Comparison of ENCODE assay signal across 8 cellular contexts in the genomic region with DNA sequence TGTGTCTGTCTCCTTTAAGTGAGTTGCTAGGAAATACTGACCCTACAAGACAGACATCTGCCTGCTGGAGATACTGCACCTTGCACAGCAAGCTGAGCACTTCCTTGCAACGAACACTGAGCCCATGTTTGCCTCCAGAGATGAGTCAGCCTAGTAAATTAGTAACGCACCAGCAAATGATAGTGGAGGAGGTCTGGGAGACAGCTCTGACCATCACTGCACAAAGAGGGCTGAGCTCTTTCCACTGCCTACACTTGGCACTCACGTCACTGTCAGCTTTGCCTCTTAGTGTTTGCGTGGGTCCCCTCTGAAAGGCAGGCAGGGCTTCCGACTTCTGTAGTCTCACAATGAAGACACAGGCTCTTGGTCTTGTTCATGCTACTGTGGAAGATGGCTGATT.
A peak's percentile ranks its signal among the peaks of the same experiment; 100 is the strongest.
DNase-seq lines count a peak whose midpoint lies in the region; ATAC-seq, FAIRE-seq and TF ChIP-seq lines count a peak whose summit lies in the region.

No MANE protein-coding gene starts in this region.

- H3K4me1 Mint-ChIP-seq in stimulated activated naive CD8-positive, alpha-beta T cell treated with anti-CD3 and anti-CD28 coated beads, Interleukin-15, amount 100 ng/mL, for 72 hours, result no peaks in the 10 kb centered on the region

- H3K27ac Mint-ChIP-seq in stimulated activated naive CD8-positive, alpha-beta T cell treated with anti-CD3 and anti-CD28 coated beads, Interleukin-15, amount 100 ng/mL, for 72 hours, result no peak overlapping the region

- H3K4me1 ChIP-seq in prostate gland (replicated peaks) (no peaks in the 10 kb centered on the region), sigmoid colon (peaks cover 0 to 5% (median 0%) of the 10 kb centered on the region in 4 donors)

- H3K27me3 ChIP-seq in bronchial epithelial cell (ENCODE audit: control insufficient read depth, insufficient read depth, low read length), result no peaks in the 10 kb centered on the region
- no peaks in the 10 kb centered on the region for H3K27me3 ChIP-seq in prostate gland (replicated peaks; ENCODE audit: insufficient read depth)
- no peaks in the 10 kb centered on the region for H3K27me3 ChIP-seq in sigmoid colon

- no peak overlapping the region for H3K4me3 Mint-ChIP-seq in stimulated activated naive CD8-positive, alpha-beta T cell treated with anti-CD3 and anti-CD28 coated beads, Interleukin-15, amount 100 ng/mL, for 72 hours

- no peak for TF ChIP-seq CTCF in bronchial epithelial cell (IDR thresholded peaks at IDR 0.05; ENCODE audit: insufficient read depth, low read length, severe bottlenecking)
- TF ChIP-seq CTCF in prostate gland (IDR thresholded peaks at IDR 0.05), result no peak
- TF ChIP-seq CTCF in sigmoid colon (IDR thresholded peaks at IDR 0.05), result no peak

- H3K27ac ChIP-seq in prostate gland (no peak overlapping the region), sigmoid colon (no peak overlapping the region)

- H3K27me3 Mint-ChIP-seq in stimulated activated naive CD8-positive, alpha-beta T cell treated with anti-CD3 and anti-CD28 coated beads, Interleukin-15, amount 100 ng/mL, for 72 hours, result peaks cover 14% of the 10 kb centered on the region

- H3K9me3 Mint-ChIP-seq in stimulated activated naive CD8-positive, alpha-beta T cell treated with anti-CD3 and anti-CD28 coated beads, Interleukin-15, amount 100 ng/mL, for 72 hours, result no peaks in the 10 kb centered on the region

- no peak for FAIRE-seq in bronchial epithelial cell (lab: Jason Lieb, UNC)

- TF ChIP-seq POLR2A in prostate gland (IDR thresholded peaks at IDR 0.05) (no peak), sigmoid colon (IDR thresholded peaks at IDR 0.05) (no peak)

- 50% methylated on average over 5 of the region's 5 CpGs for WGBS in prostate gland
- WGBS in sigmoid colon, 2 donors, result 28 to 52% methylated on average over 5 of the region's 5 CpGs

- H3K9me3 ChIP-seq in prostate gland, result no peaks in the 10 kb centered on the region
- no peaks in the 10 kb centered on the region for H3K9me3 ChIP-seq in sigmoid colon

- ATAC-seq in GM21717 (IDR thresholded peaks at IDR 0.05; ENCODE audit: unreplicated experiment), result peak; percentile 98
- peak; percentile 54 for ATAC-seq in stimulated activated naive CD8-positive, alpha-beta T cell treated with anti-CD3 and anti-CD28 coated beads, Interleukin-15, amount 100 ng/mL, for 72 hours

- peak; percentile 4 for DNase-seq in NCI-H2196 (lab: John Stamatoyannopoulos, UW; ENCODE audit: unreplicated experiment)
- DNase-seq in NCI-H2196 treated with DMSO at 0.1 percent for 48 hours (lab: John Stamatoyannopoulos, UW; ENCODE audit: unreplicated experiment), result no peak
- peak; percentile 73 for DNase-seq in HuH-7.5 (ENCODE audit: low spot score)
- DNase-seq in bronchial epithelial cell (ENCODE audit: low read depth), result peak; percentile 57
- no peak for DNase-seq in stimulated activated naive CD8-positive, alpha-beta T cell treated with anti-CD3 and anti-CD28 coated beads, Interleukin-15, amount 100 ng/mL, for 72 hours
- no peak for DNase-seq in prostate gland (ENCODE audit: low spot score)
- DNase-seq in sigmoid colon, result no peak

- H3K4me3 ChIP-seq in bronchial epithelial cell (ENCODE audit: low read depth, low read length) (no peak overlapping the region), prostate gland (no peak overlapping the region), sigmoid colon (no peak overlapping the region)

- no peak for TF ChIP-seq EP300 in sigmoid colon (IDR thresholded peaks at IDR 0.05)

- intact Hi-C loops in prostate gland (cut with DNase I) (no loop called here), sigmoid colon (cut with DNase I) (no loop called here)

- H3K36me3 ChIP-seq in bronchial epithelial cell (ENCODE audit: control insufficient read depth, insufficient read depth, low read length) (no peaks in the 10 kb centered on the region), prostate gland (no peaks in the 10 kb centered on the region), sigmoid colon (peaks cover 0 to 12% (median 0%) of the 10 kb centered on the region in 4 donors)

Comparison
In these comparisons a context has a peak if more than half of its experiments do, and no peak if none do; other contexts are left out.
1. DNase-seq: peak in NCI-H2196 (single experiment), HuH-7.5 (single experiment) and bronchial epithelial cell (single experiment); none in NCI-H2196 treated with DMSO at 0.1 percent for 48 hours (single experiment), stimulated activated naive CD8-positive, alpha-beta T cell treated with anti-CD3 and anti-CD28 coated beads, Interleukin-15, amount 100 ng/mL, for 72 hours (0 of 2), prostate gland (single experiment) and sigmoid colon (single experiment).